ENCODE assay signal across 7 cellular contexts in genomic region chr12:69330475-69331473, GRCh38. TPM values are rescaled to one million over a fixed set of nuclear protein-coding genes. Genes with fewer than 3 reads are reported as not detected.
DNase-seq lines count a peak whose midpoint lies in the region; ATAC-seq and FAIRE-seq lines count a peak whose summit lies in the region.

No MANE protein-coding gene starts in this region.

- H3K4me3 ChIP-seq in small intestine (ENCODE audit: low read depth in 1 of 2, low read length in 2 of 2) = peak overlapping the region in 1 of 2 donors; percentile 47

- peaks cover 0 to 3% of the 10 kb centered on the region in 2 donors for H3K9me3 Mint-ChIP-seq in activated naive CD4-positive, alpha-beta T cell treated with anti-CD3 and anti-CD28 coated beads, Interleukin-2, amount 50 U/mL, for 72 hours

- no peaks in the 10 kb centered on the region for H3K36me3 ChIP-seq in small intestine (ENCODE audit: control insufficient read depth in 2 of 2, insufficient read depth in 2 of 2, low read length in 2 of 2)

- DNase-seq in RPMI8226 = peak; percentile 16
- DNase-seq in activated naive CD4-positive, alpha-beta T cell treated with anti-CD3 and anti-CD28 coated beads, Interleukin-2, amount 50 U/mL, for 72 hours (ENCODE audit: low spot score in 2 of 2) = peak; percentile 52 to 61
- DNase-seq in iPS DF 19.7 (ENCODE audit: low read depth, low spot score) = peak; percentile 28
- DNase-seq in small intestine = peak; percentile 86
- DNase-seq in NOMO-1 treated with dmso at 0.1 percent for 144 hours (lab: John Stamatoyannopoulos, UW; ENCODE audit: unreplicated experiment) = no peak

- peaks cover 0 to 5% of the 10 kb centered on the region in 2 donors for H3K36me3 Mint-ChIP-seq in activated naive CD4-positive, alpha-beta T cell treated with anti-CD3 and anti-CD28 coated beads, Interleukin-2, amount 50 U/mL, for 72 hours

- H3K4me1 ChIP-seq in small intestine (ENCODE audit: control insufficient read depth in 2 of 2, insufficient read depth in 1 of 2, low read depth in 1 of 2, low read length in 1 of 2) = no peaks in the 10 kb centered on the region

- ATAC-seq in GM18907 (IDR thresholded peaks at IDR 0.05; ENCODE audit: unreplicated experiment) (peak; percentile 87), HG02970 (IDR thresholded peaks at IDR 0.05; ENCODE audit: low FRiP score, unreplicated experiment) (peak; percentile 63)
- ATAC-seq in activated naive CD4-positive, alpha-beta T cell treated with anti-CD3 and anti-CD28 coated beads, Interleukin-2, amount 50 U/mL, for 72 hours = peak; percentile 78 to 80

- H3K27ac Mint-ChIP-seq in activated naive CD4-positive, alpha-beta T cell treated with anti-CD3 and anti-CD28 coated beads, Interleukin-2, amount 50 U/mL, for 72 hours = peak overlapping the region; percentile 85 to 97

- peak overlapping the region; percentile 77 to 90 for H3K27ac ChIP-seq in small intestine (ENCODE audit: low read depth in 1 of 2, low read length in 1 of 2)

- WGBS in small intestine, 3 donors = 1 to 7% (median 1%) methylated on average over 18 of the region's 18 CpGs

- no peaks in the 10 kb centered on the region for H3K27me3 ChIP-seq in small intestine (ENCODE audit: control insufficient read depth in 2 of 2, insufficient read depth in 2 of 2, low read length in 2 of 2)

- no peaks in the 10 kb centered on the region for H3K9me3 ChIP-seq in small intestine (ENCODE audit: control insufficient read depth, low read depth)

- peak; percentile 59 for FAIRE-seq in small intestine (lab: Jason Lieb, UNC)

RNA-seq across cellular contexts. Expression of gene LYZ, which starts 17.4 kb away (rescaled TPM):
- total RNA-seq in activated naive CD4-positive, alpha-beta T cell treated with anti-CD3 and anti-CD28 coated beads, Interleukin-2, amount 50 U/mL, for 72 hours = under 1 TPM in 1 of 2 donors, not detected in 1; 0.30 TPM
- polyA plus RNA-seq in small intestine = 100 to 1,000 TPM in 2 of 3 donors, 10 to 100 TPM in 1; 69.6 to 836 (median 280) TPM

RNA-seq across cellular contexts. Expression of gene YEATS4, which starts 28.8 kb away (rescaled TPM):
- 10 to 100 TPM; 34.2 to 57.3 TPM for total RNA-seq in activated naive CD4-positive, alpha-beta T cell treated with anti-CD3 and anti-CD28 coated beads, Interleukin-2, amount 50 U/mL, for 72 hours
- polyA plus RNA-seq in small intestine = 10 to 100 TPM; 12.5 to 23.0 (median 15.7) TPM
